18 cellular contexts compared by ENCODE assay signal in the genomic region with DNA sequence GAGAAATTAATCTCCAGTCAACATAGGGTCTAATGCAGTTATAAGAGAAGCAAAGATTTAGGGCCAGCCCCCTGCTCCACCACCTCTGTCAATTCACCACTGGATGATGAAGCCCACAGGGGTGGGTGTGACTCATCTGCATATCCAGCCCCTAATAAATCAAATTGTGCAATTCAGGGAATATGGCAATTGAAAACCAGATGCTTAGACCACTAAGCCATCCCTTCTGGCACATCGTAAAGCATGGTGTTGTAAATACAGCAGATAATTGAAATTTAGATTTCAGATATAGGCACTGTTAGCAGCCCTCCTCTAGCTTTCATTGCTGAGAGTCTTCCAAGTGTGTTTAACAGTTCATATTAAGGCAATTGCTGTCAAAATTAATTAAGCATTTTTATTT.
A peak's percentile ranks its signal among the peaks of the same experiment; 100 is the strongest.
DNase-seq lines count a peak whose midpoint lies in the region; ATAC-seq and TF ChIP-seq lines count a peak whose summit lies in the region.
"Had no signal": no experiment of that assay in that cellular context is flagged by ENCODE, and none has a peak within 500 bp of the region (broad histone marks: within the 10 kb centered on the region; RNA-seq: fewer than 3 reads in every experiment).

No MANE protein-coding gene starts in this region.

- no peak overlapping the region for H4K5ac ChIP-seq in IMR-90 (ENCODE audit: low read depth, low read length)

- H2BK5ac ChIP-seq in IMR-90 (ENCODE audit: low read depth, low read length, poor library complexity, severe bottlenecking) (no peak overlapping the region), trophoblast cell (ENCODE audit: low read depth, low read length, poor library complexity) (no peak overlapping the region)

- H2BK15ac ChIP-seq in IMR-90 (ENCODE audit: low read depth, low read length), result no peak overlapping the region

- H3K9me1 ChIP-seq in IMR-90 (ENCODE audit: insufficient read depth, low read length), result no peaks in the 10 kb centered on the region

- H3K9me3 ChIP-seq in A673 (ENCODE audit: low read depth, low read length, poor library complexity, severe bottlenecking) (no peaks in the 10 kb centered on the region), IMR-90 (ENCODE audit: control insufficient read depth, insufficient read depth, low read length) (no peaks in the 10 kb centered on the region), fibroblast of lung (ENCODE audit: control insufficient read depth, insufficient read depth, low read depth, low read length) (no peaks in the 10 kb centered on the region), trophoblast cell (ENCODE audit: insufficient read depth, low read depth, low read length) (no peaks in the 10 kb centered on the region), osteoblast (ENCODE audit: low read depth, low read length) (no peaks in the 10 kb centered on the region), heart right ventricle (no peaks in the 10 kb centered on the region)
- H3K9me3 ChIP-seq: Peyer's patch had no signal

- H2AFZ ChIP-seq in IMR-90 (replicated peaks; ENCODE audit: low read length, poor library complexity), result no peak overlapping the region
- no peak overlapping the region for H2AFZ ChIP-seq in fibroblast of lung (ENCODE audit: low read length)
- no peak overlapping the region for H2AFZ ChIP-seq in trophoblast cell (ENCODE audit: insufficient read depth, low read length, poor library complexity)
- no peak overlapping the region for H2AFZ ChIP-seq in osteoblast (ENCODE audit: low read length)
- H2AFZ ChIP-seq: GM23338 had no signal

- H3K27me3 ChIP-seq in A673 (replicated peaks; ENCODE audit: insufficient read depth, low read depth, low read length, poor library complexity) (no peaks in the 10 kb centered on the region), IMR-90 (ENCODE audit: control insufficient read depth, insufficient read depth, low read length) (no peaks in the 10 kb centered on the region), fibroblast of lung (ENCODE audit: control insufficient read depth, insufficient read depth, low read length) (no peaks in the 10 kb centered on the region), trophoblast cell (ENCODE audit: insufficient read depth, low read length) (no peaks in the 10 kb centered on the region), osteoblast (ENCODE audit: insufficient read depth, low read length) (no peaks in the 10 kb centered on the region), heart right ventricle (no peaks in the 10 kb centered on the region)
- H3K27me3 ChIP-seq: Peyer's patch had no signal

- no peak overlapping the region for H3K56ac ChIP-seq in IMR-90 (ENCODE audit: extremely low read depth, insufficient read depth, low read length)

- H3K23ac ChIP-seq in IMR-90 (ENCODE audit: low read depth, low read length), result no peak overlapping the region
- H3K23ac ChIP-seq in trophoblast cell (ENCODE audit: low read length), result no peak overlapping the region

- H3K9ac ChIP-seq in IMR-90 (ENCODE audit: low read depth, low read length) (no peak overlapping the region), fibroblast of lung (ENCODE audit: insufficient read depth, low read length) (no peak overlapping the region), trophoblast cell (ENCODE audit: low read length) (no peak overlapping the region)

- no peaks in the 10 kb centered on the region for H4K20me1 ChIP-seq in IMR-90 (ENCODE audit: insufficient read depth, low read length)
- no peaks in the 10 kb centered on the region for H4K20me1 ChIP-seq in fibroblast of lung (ENCODE audit: control insufficient read depth, extremely low read depth, insufficient read depth, low read length)
- no peaks in the 10 kb centered on the region for H4K20me1 ChIP-seq in osteoblast (ENCODE audit: insufficient read depth, low read length)

- no peak overlapping the region for H3K18ac ChIP-seq in IMR-90 (ENCODE audit: low read depth, low read length)
- H3K18ac ChIP-seq in trophoblast cell (ENCODE audit: low read length), result no peak overlapping the region

- no peak for TF ChIP-seq CTCF in A673 (conservative IDR thresholded peaks at IDR 0.05; ENCODE audit: low read depth, low read length)
- TF ChIP-seq CTCF in IMR-90 (conservative IDR thresholded peaks at IDR 0.05; ENCODE audit: low read depth, low read length), result no peak
- TF ChIP-seq CTCF in fibroblast of lung (conservative IDR thresholded peaks at IDR 0.05 in 1 of 2, IDR thresholded peaks at IDR 0.05 in 1 of 2; ENCODE audit: low read depth in 1 of 2, low read length in 2 of 2), result no peak
- no peak for TF ChIP-seq CTCF in osteoblast (IDR thresholded peaks at IDR 0.05; ENCODE audit: extremely low read depth, low read depth, low read length)
- TF ChIP-seq CTCF in heart right ventricle (IDR thresholded peaks at IDR 0.05), result no peak

- H3K79me1 ChIP-seq in IMR-90 (ENCODE audit: low read depth in 1 of 2, low read length in 2 of 2) (no peaks in the 10 kb centered on the region; a peak in 1 of 4 replicates), trophoblast cell (ENCODE audit: low read length) (no peaks in the 10 kb centered on the region)

- H2AK9ac ChIP-seq in IMR-90 (replicated peaks; ENCODE audit: low read depth, low read length, poor library complexity), result no peak overlapping the region

- no peak overlapping the region for H2BK12ac ChIP-seq in trophoblast cell (ENCODE audit: low read length)

- TF ChIP-seq POLR2A in IMR-90 (IDR thresholded peaks at IDR 0.05; ENCODE audit: low read depth, low read length), result no peak

- DNase-seq in A673 (ENCODE audit: low spot score) (peak; percentile 17), EH (ENCODE audit: low read depth) (peak; percentile 34), IMR-90 (peak; percentile 38), fibroblast of lung (ENCODE audit: low read depth in 2 of 2) (peak; percentile 17 to 47), trophoblast cell (no peak), osteoblast (ENCODE audit: insufficient read length, low spot score, missing footprints) (no peak), heart right ventricle (no peak)
- DNase-seq: CD8-positive, alpha-beta T cell; HFFc6; MM.1S; NCI-H1105; NCI-H1694 treated with DMSO at 0.1 percent for 48 hours; Peyer's patch; Right ventricle myocardium superior had no signal

- H4K8ac ChIP-seq in IMR-90 (ENCODE audit: low read depth in 2 of 2, low read length in 2 of 2) (no peak overlapping the region), trophoblast cell (ENCODE audit: low read depth, low read length) (no peak overlapping the region)

- BruUV-seq in A673 (replicated peaks; lab: Mats Ljungman, UMichigan) (no TSS peak), IMR-90 (replicated peaks; lab: Mats Ljungman, UMichigan) (no TSS peak)

- H2AK5ac ChIP-seq in IMR-90 (ENCODE audit: low read depth, low read length) (no peak overlapping the region), trophoblast cell (ENCODE audit: low read length) (no peak overlapping the region)

- TF ChIP-seq RAD21 in IMR-90 (IDR thresholded peaks at IDR 0.05; ENCODE audit: low read length), result no peak

- no peaks in the 10 kb centered on the region for H3K36me3 ChIP-seq in A673 (ENCODE audit: insufficient read depth, low read length, poor library complexity, severe bottlenecking)
- no peaks in the 10 kb centered on the region for H3K36me3 ChIP-seq in IMR-90 (ENCODE audit: control insufficient read depth, insufficient read depth, low read length)
- H3K36me3 ChIP-seq in fibroblast of lung (ENCODE audit: control insufficient read depth, insufficient read depth, low read length), result no peaks in the 10 kb centered on the region
- no peaks in the 10 kb centered on the region for H3K36me3 ChIP-seq in trophoblast cell (ENCODE audit: control insufficient read depth in 1 of 2, insufficient read depth in 2 of 2, low read length in 2 of 2)
- H3K36me3 ChIP-seq in osteoblast (ENCODE audit: insufficient read depth, low read length), result no peaks in the 10 kb centered on the region
- H3K36me3 ChIP-seq in heart right ventricle, result no peaks in the 10 kb centered on the region
- H3K36me3 ChIP-seq: Peyer's patch had no signal

- no CpG with 5 or more reads among the region's 1 CpG for WGBS in IMR-90 (ENCODE audit: extremely low coverage in 2 of 2, insufficient read length in 1 of 2), 2 experiments
- WGBS in trophoblast cell (ENCODE audit: extremely low coverage, insufficient coverage, insufficient read length), result no CpG with 5 or more reads among the region's 1 CpG
- WGBS in heart right ventricle, 2 donors, result 93 to 97% methylated on average over 1 of the region's 1 CpG

- H3K4ac ChIP-seq in IMR-90 (ENCODE audit: low read depth, low read length) (no peak overlapping the region), trophoblast cell (ENCODE audit: low read depth, low read length) (no peak overlapping the region)

- no peak for ATAC-seq in IMR-90 (ENCODE audit: low read depth)
- no peak for ATAC-seq in HG02610 (IDR thresholded peaks at IDR 0.05; ENCODE audit: unreplicated experiment)
- no peak for ATAC-seq in heart right ventricle
- ATAC-seq: CD8-positive, alpha-beta T cell; GM12878; GM23338 had no signal

- H4K12ac ChIP-seq in trophoblast cell (ENCODE audit: low read depth, low read length), result no peak overlapping the region

- no peak overlapping the region for H2BK20ac ChIP-seq in IMR-90 (ENCODE audit: low read depth, low read length)

- no peak overlapping the region for H3K27ac ChIP-seq in A673 (ENCODE audit: low read depth, low read length, poor library complexity, severe bottlenecking)
- no peak overlapping the region for H3K27ac ChIP-seq in IMR-90 (ENCODE audit: insufficient read depth, low read length)
- no peak overlapping the region for H3K27ac ChIP-seq in fibroblast of lung (ENCODE audit: insufficient read depth, low read length)
- H3K27ac ChIP-seq in trophoblast cell (ENCODE audit: low read depth, low read length), result no peak overlapping the region
- H3K27ac ChIP-seq in osteoblast (ENCODE audit: low read depth, low read length), result no peak overlapping the region
- no peak overlapping the region for H3K27ac ChIP-seq in heart right ventricle
- H3K27ac ChIP-seq: HL-60, Peyer's patch had no signal

- H2BK120ac ChIP-seq in IMR-90 (ENCODE audit: low read depth, low read length) (no peak overlapping the region), trophoblast cell (ENCODE audit: insufficient read depth, low read length, poor library complexity) (no peak overlapping the region)

- H3K79me2 ChIP-seq in fibroblast of lung (ENCODE audit: control insufficient read depth, insufficient read depth, low read length), result no peaks in the 10 kb centered on the region
- H3K79me2 ChIP-seq in trophoblast cell (ENCODE audit: control insufficient read depth, insufficient read depth, low read length, poor library complexity), result no peaks in the 10 kb centered on the region
- no peaks in the 10 kb centered on the region for H3K79me2 ChIP-seq in osteoblast (ENCODE audit: insufficient read depth, low read length)

- H3K4me1 ChIP-seq in A673 (ENCODE audit: insufficient read depth, low read length, poor library complexity, severe bottlenecking) (no peaks in the 10 kb centered on the region), IMR-90 (ENCODE audit: control insufficient read depth, insufficient read depth, low read length) (no peaks in the 10 kb centered on the region; the same call in 1 of the 2 replicates), fibroblast of lung (ENCODE audit: control insufficient read depth, extremely low read depth, insufficient read depth, low read length) (no peaks in the 10 kb centered on the region), trophoblast cell (ENCODE audit: control insufficient read depth in 1 of 2, insufficient read depth in 2 of 2, low read length in 2 of 2) (no peaks in the 10 kb centered on the region), osteoblast (ENCODE audit: insufficient read depth, low read length) (no peaks in the 10 kb centered on the region), heart right ventricle (no peaks in the 10 kb centered on the region)
- H3K4me1 ChIP-seq: Peyer's patch had no signal

- H3K14ac ChIP-seq in IMR-90 (replicated peaks; ENCODE audit: low read depth, low read length), result no peak overlapping the region
- H3K14ac ChIP-seq in trophoblast cell (ENCODE audit: low read length), result no peak overlapping the region

- H4K91ac ChIP-seq in IMR-90 (ENCODE audit: insufficient read depth, low read depth, low read length) (no peak overlapping the region), trophoblast cell (ENCODE audit: low read depth, low read length) (no peak overlapping the region)

- no peak overlapping the region for H3K4me3 ChIP-seq in A673 (ENCODE audit: low read depth, low read length, poor library complexity, severe bottlenecking)
- H3K4me3 ChIP-seq in IMR-90 (ENCODE audit: insufficient read depth, low read depth, low read length), result no peak overlapping the region
- H3K4me3 ChIP-seq in fibroblast of lung (replicated peaks in 1 of 4; ENCODE audit: control extremely low read depth in 1 of 4, insufficient read depth in 1 of 4, low read depth in 3 of 4, low read length in 4 of 4), result no peak overlapping the region
- no peak overlapping the region for H3K4me3 ChIP-seq in trophoblast cell (ENCODE audit: low read depth, low read length)
- no peak overlapping the region for H3K4me3 ChIP-seq in osteoblast (ENCODE audit: insufficient read depth, low read length)
- H3K4me3 ChIP-seq in heart right ventricle, result no peak overlapping the region
- H3K4me3 ChIP-seq: GM12878, GM23338, Peyer's patch had no signal

- dilution Hi-C loops in IMR-90 (cut with HindIII; ENCODE audit: low sequenced_read_pairs, unreplicated experiment), result no loop called here

- POLR2A ChIA-PET in A673 (lab: Charles Lee; ENCODE audit: low non-redundant PET), result no interaction called here
- POLR2A ChIA-PET in IMR-90 (lab: Charles Lee; ENCODE audit: unreplicated experiment), result no interaction called here

- CTCF ChIA-PET in A673 (lab: Charles Lee) (no interaction called here), IMR-90 (lab: Yijun Ruan, JAX) (no interaction called here)

- in situ Hi-C loops in IMR-90 (cut with MboI; ENCODE audit: low sequenced_read_pairs), result no loop called here

- H3K4me2 ChIP-seq in IMR-90 (ENCODE audit: low read depth, low read length) (no peak overlapping the region), fibroblast of lung (ENCODE audit: extremely low read depth, insufficient read depth, low read length) (no peak overlapping the region), trophoblast cell (ENCODE audit: low read length) (no peak overlapping the region), osteoblast (ENCODE audit: insufficient read depth, low read length) (no peak overlapping the region)
- H3K4me2 ChIP-seq: GM23338 had no signal

- intact Hi-C loops in A673 (cut with micrococcal nuclease; ENCODE audit: unreplicated experiment), result no loop called here
- intact Hi-C loops in IMR-90 (cut with micrococcal nuclease), result no loop called here
- intact Hi-C loops in heart right ventricle (cut with DNase I), result no loop called here

Comparison
In these comparisons a context has a peak if more than half of its experiments do, and no peak if none do; other contexts are left out.
1. DNase-seq: peak in A673 (single experiment), EH (single experiment), IMR-90 (single experiment) and fibroblast of lung (2 of 2); none in trophoblast cell (0 of 2), osteoblast (single experiment) and heart right ventricle (0 of 2).